Comparison of ENCODE assay signal across 26 cellular contexts in genomic region chr2:52428224-52428623, GRCh38.
A peak's percentile ranks its signal among the peaks of the same experiment; 100 is the strongest.
DNase-seq lines count a peak whose midpoint lies in the region; ATAC-seq, FAIRE-seq and TF ChIP-seq lines count a peak whose summit lies in the region.
"Had no signal": no experiment of that assay in that cellular context is flagged by ENCODE, and none has a peak within 500 bp of the region (broad histone marks: within the 10 kb centered on the region; RNA-seq: fewer than 3 reads in every experiment).

No MANE protein-coding gene starts in this region.

- H2BK12ac ChIP-seq in H9 (ENCODE audit: insufficient read length, low read depth, low read length): no peak overlapping the region
- H2BK12ac ChIP-seq in H1 (ENCODE audit: low read depth, low read length): peak overlapping the region; percentile 90; the same call in 1 of the 2 replicates

- H2BK120ac ChIP-seq in H9 (ENCODE audit: low read depth, low read length, poor library complexity, severe bottlenecking): no peak overlapping the region
- peak overlapping the region; percentile 87 for H2BK120ac ChIP-seq in H1 (replicated peaks; ENCODE audit: low read depth, low read length)
- no peak overlapping the region for H2BK120ac ChIP-seq in mesendoderm (ENCODE audit: low read depth, low read length)

- H3K36me3 ChIP-seq in H1 (ENCODE audit: control insufficient read depth in 2 of 4, insufficient read depth in 4 of 4, low read length in 3 of 4): no peaks in the 10 kb centered on the region
- H3K36me3 ChIP-seq in mesendoderm (ENCODE audit: control insufficient read depth, insufficient read depth, low read length): no peaks in the 10 kb centered on the region
- no peaks in the 10 kb centered on the region for H3K36me3 ChIP-seq in pancreas
- H3K36me3 ChIP-seq: MG63 had no signal

- H3K9me3 ChIP-seq in H9 (ENCODE audit: control insufficient read depth, low read depth, low read length) (no peaks in the 10 kb centered on the region), H1 (ENCODE audit: insufficient read depth in 2 of 2, low read depth in 1 of 2, low read length in 1 of 2) (no peaks in the 10 kb centered on the region), pancreas (no peaks in the 10 kb centered on the region)
- H3K9me3 ChIP-seq: MG63, SK-N-SH had no signal

- WGBS in H9 (ENCODE audit: extremely low coverage, insufficient read length, low lambda C conversion rate): no CpG with 5 or more reads among the region's 2 CpGs
- WGBS in H1 (ENCODE audit: extremely low coverage in 1 of 2, insufficient coverage in 1 of 2, insufficient read length in 1 of 2, insufficient replicate concordance in 2 of 2, low coverage in 1 of 2, low lambda C conversion rate in 2 of 2, missing lambda C conversion rate in 1 of 2), 2 experiments: 62% methylated on average over 2 of the region's 2 CpGs; no CpG with 5 or more reads in 1 of the 2 experiments
- no CpG with 5 or more reads among the region's 2 CpGs for WGBS in mesendoderm (ENCODE audit: extremely low coverage, insufficient coverage, low lambda C conversion rate)
- 91 to 93% methylated on average over 2 of the region's 2 CpGs for WGBS in pancreas, 2 donors

- FAIRE-seq in H1 (lab: Jason Lieb, UNC) (peak; percentile 13), pancreas (lab: Jason Lieb, UNC) (no peak)
- FAIRE-seq: G401.6, HTR-8/SVneo had no signal

- CTCF ChIA-PET in H1 (lab: Charles Lee; ENCODE audit: partially characterized antibody): interaction anchor here (1.4 kb wide), 1 partner anchor 12 kb away, joined by 4 read pairs; no protein-coding TSS in a partner anchor

- H3K4me3 ChIP-seq in H1 (ENCODE audit: extremely low read depth in 1 of 4, insufficient read depth in 2 of 4, low read depth in 3 of 4, low read length in 4 of 4): no peak overlapping the region
- no peak overlapping the region for H3K4me3 ChIP-seq in mesendoderm (ENCODE audit: low read length)
- H3K4me3 ChIP-seq in pancreas: no peak overlapping the region
- H3K4me3 ChIP-seq: GM23248, MG63 had no signal

- H3K18ac ChIP-seq in H9 (ENCODE audit: insufficient read length, low read depth, low read length) (no peak overlapping the region), H1 (ENCODE audit: extremely low read depth, low read length) (no peak overlapping the region), mesendoderm (ENCODE audit: low read length) (no peak overlapping the region)

- peaks cover 15 to 18% of the 10 kb centered on the region in 2 experiments for H3K4me1 Mint-ChIP-seq in H9
- H3K4me1 Mint-ChIP-seq in stimulated activated memory B cell treated with anti-CD40 and anti-IgM and Interleukin-4, amounts not matched to agents 10 μg/mL and 1 μg/mL and 100 μg/mL, for 72 hours: no peaks in the 10 kb centered on the region
- H3K4me1 Mint-ChIP-seq: CD4-positive, alpha-beta memory T cell had no signal

- H3K56ac ChIP-seq in H9 (ENCODE audit: insufficient read length, low read depth, low read length) (no peak overlapping the region), H1 (replicated peaks; ENCODE audit: insufficient read length, low read depth, low read length) (no peak overlapping the region), mesendoderm (ENCODE audit: low read length) (peak overlapping the region; percentile 60)

- no peaks in the 10 kb centered on the region; a peak in 2 of 5 replicates for H3K9me3 Mint-ChIP-seq in H9
- H3K9me3 Mint-ChIP-seq in stimulated activated memory B cell treated with anti-CD40 and anti-IgM and Interleukin-4, amounts not matched to agents 10 μg/mL and 1 μg/mL and 100 μg/mL, for 72 hours: peaks cover 4% of the 10 kb centered on the region

- TF ChIP-seq POLR2A in H1 (IDR thresholded peaks at IDR 0.05; ENCODE audit: control extremely low read depth in 1 of 2, low read depth in 2 of 2, low read length in 2 of 2): no peak

- H2AFZ ChIP-seq in H9 (ENCODE audit: low read length) (no peak overlapping the region), H1 (ENCODE audit: low read length) (peak overlapping the region; percentile 97)
- H2AFZ ChIP-seq: GM23248 had no signal

- H3T11ph ChIP-seq in H9 (ENCODE audit: low read length): no peak overlapping the region

- peak; percentile 39 to 56; a peak in 3 of 4 replicates for TF ChIP-seq RAD21 in H1 (IDR thresholded peaks at IDR 0.05 in 1 of 2, conservative IDR thresholded peaks at IDR 0.05 in 1 of 2; ENCODE audit: low read depth in 2 of 2, low read length in 2 of 2)

- no peak overlapping the region for H4K8ac ChIP-seq in H9 (replicated peaks; ENCODE audit: insufficient read length, low read depth, low read length)
- peak overlapping the region; percentile 68; the same call in 1 of the 2 replicates for H4K8ac ChIP-seq in H1 (ENCODE audit: extremely low read depth, insufficient read depth, low read length)
- H4K8ac ChIP-seq in mesendoderm (ENCODE audit: low read depth, low read length): no peak overlapping the region

- H3K27ac ChIP-seq in H9 (ENCODE audit: insufficient read length, low read depth, low read length) (no peak overlapping the region), H1 (ENCODE audit: low read depth, low read length) (no peak overlapping the region), mesendoderm (ENCODE audit: low read depth, low read length) (no peak overlapping the region), pancreas (no peak overlapping the region)
- H3K27ac ChIP-seq: GM23248 had no signal

- TF ChIP-seq CTCF in H9 (conservative IDR thresholded peaks at IDR 0.05) (peak; percentile 59), H1 (IDR thresholded peaks at IDR 0.05; ENCODE audit: control extremely low read depth in 1 of 3, insufficient read depth in 1 of 3, low read depth in 1 of 3, low read length in 3 of 3) (peak; percentile 23 to 30 (median 30); a peak in 3 of 4 replicates), pancreas (IDR thresholded peaks at IDR 0.05) (no peak)

- H3K27ac Mint-ChIP-seq in H9: peak overlapping the region; percentile 19 to 76 (median 41)
- H3K27ac Mint-ChIP-seq in stimulated activated memory B cell treated with anti-CD40 and anti-IgM and Interleukin-4, amounts not matched to agents 10 μg/mL and 1 μg/mL and 100 μg/mL, for 72 hours: no peak overlapping the region
- H3K27ac Mint-ChIP-seq: CD4-positive, alpha-beta memory T cell had no signal

- no peak overlapping the region for H4K91ac ChIP-seq in H9 (ENCODE audit: insufficient read length, low read depth, low read length)
- peak overlapping the region; percentile 93 for H4K91ac ChIP-seq in H1 (replicated peaks; ENCODE audit: insufficient read length, low read length)

- H3K23me2 ChIP-seq in H9 (ENCODE audit: insufficient read length, low read depth, low read length, poor library complexity, severe bottlenecking) (no peaks in the 10 kb centered on the region), H1 (ENCODE audit: low read depth, low read length) (no peaks in the 10 kb centered on the region; the same call in 1 of the 2 replicates)

- no peak overlapping the region for H3K4me2 ChIP-seq in H9 (ENCODE audit: insufficient read depth, insufficient read length, low read length)
- no peak overlapping the region for H3K4me2 ChIP-seq in H1 (ENCODE audit: insufficient read depth in 1 of 2, low read depth in 2 of 2, low read length in 2 of 2)
- H3K4me2 ChIP-seq in mesendoderm (ENCODE audit: low read length): no peak overlapping the region
- H3K4me2 ChIP-seq: SK-N-SH had no signal

- H4K20me1 ChIP-seq in H9 (ENCODE audit: control insufficient read depth, insufficient read depth, insufficient read length) (no peaks in the 10 kb centered on the region), H1 (replicated peaks in 1 of 2; ENCODE audit: control insufficient read depth in 1 of 2, insufficient read depth in 2 of 2, low read length in 2 of 2) (no peaks in the 10 kb centered on the region)

- H3K4me3 Mint-ChIP-seq in H9: no peak overlapping the region
- no peak overlapping the region for H3K4me3 Mint-ChIP-seq in stimulated activated memory B cell treated with anti-CD40 and anti-IgM and Interleukin-4, amounts not matched to agents 10 μg/mL and 1 μg/mL and 100 μg/mL, for 72 hours
- H3K4me3 Mint-ChIP-seq: CD4-positive, alpha-beta memory T cell had no signal

- H3K23ac ChIP-seq in H9 (ENCODE audit: insufficient read length, low read depth, low read length) (no peak overlapping the region), H1 (ENCODE audit: insufficient read length) (no peak overlapping the region), mesendoderm (ENCODE audit: low read length) (no peak overlapping the region)

- H3K9ac ChIP-seq in H9 (ENCODE audit: extremely low read depth, insufficient read length, low read length) (no peak overlapping the region), H1 (replicated peaks in 1 of 4; ENCODE audit: extremely low read depth in 1 of 4, low read depth in 3 of 4, low read length in 3 of 4) (no peak overlapping the region), mesendoderm (ENCODE audit: low read length) (no peak overlapping the region)
- H3K9ac ChIP-seq: GM23248, SK-N-SH had no signal

- H3K14ac ChIP-seq in H9 (ENCODE audit: insufficient read depth, low read length) (no peak overlapping the region), H1 (ENCODE audit: insufficient read length) (no peak overlapping the region)

- peak; percentile 50 for ATAC-seq in stimulated activated memory B cell treated with anti-CD40 and anti-IgM and Interleukin-4, amounts not matched to agents 10 μg/mL and 1 μg/mL and 100 μg/mL, for 72 hours
- no peak for ATAC-seq in pancreas
- ATAC-seq in HG02571 (IDR thresholded peaks at IDR 0.05; ENCODE audit: unreplicated experiment): no peak
- ATAC-seq: HCT116, PC-3 had no signal

- H2BK5ac ChIP-seq in H9 (ENCODE audit: insufficient read length, low read length): no peak overlapping the region
- H2BK5ac ChIP-seq in H1 (ENCODE audit: low read depth, low read length): peak overlapping the region; percentile 32; the same call in 1 of the 2 replicates
- H2BK5ac ChIP-seq in mesendoderm (ENCODE audit: low read length): no peak overlapping the region

- H4K5ac ChIP-seq in H9 (ENCODE audit: insufficient read length, low read depth, low read length) (no peak overlapping the region), H1 (ENCODE audit: insufficient read length, low read depth, low read length) (peak overlapping the region; percentile 37), mesendoderm (ENCODE audit: low read length) (no peak overlapping the region)

- H3K4ac ChIP-seq in H9 (ENCODE audit: low read depth, low read length): no peak overlapping the region
- peak overlapping the region; percentile 85 for H3K4ac ChIP-seq in H1 (replicated peaks; ENCODE audit: insufficient read length, low read depth, low read length)
- H3K4ac ChIP-seq in mesendoderm (ENCODE audit: low read depth, low read length): no peak overlapping the region

- POLR2A ChIA-PET in H1 (lab: Charles Lee; ENCODE audit: partially characterized antibody): no interaction called here

- peaks cover 3 to 7% (median 4%) of the 10 kb centered on the region in 3 experiments; a peak in 2 of 7 replicates for H3K36me3 Mint-ChIP-seq in H9 (ENCODE audit: insufficient read depth in 1 of 3, low read depth in 3 of 3)
- no peaks in the 10 kb centered on the region for H3K36me3 Mint-ChIP-seq in stimulated activated memory B cell treated with anti-CD40 and anti-IgM and Interleukin-4, amounts not matched to agents 10 μg/mL and 1 μg/mL and 100 μg/mL, for 72 hours
- H3K36me3 Mint-ChIP-seq: CD4-positive, alpha-beta memory T cell had no signal

- H2BK15ac ChIP-seq in H9 (ENCODE audit: low read depth, low read length) (no peak overlapping the region), H1 (ENCODE audit: low read length) (no peak overlapping the region), mesendoderm (replicated peaks; ENCODE audit: low read depth) (no peak overlapping the region)

- H3K27me3 ChIP-seq in H9 (ENCODE audit: insufficient read depth, low read length): no peaks in the 10 kb centered on the region
- H3K27me3 ChIP-seq in H1 (replicated peaks in 1 of 4; ENCODE audit: control insufficient read depth in 3 of 4, extremely low read depth in 1 of 4, insufficient read depth in 3 of 4, low read length in 3 of 4): no peaks in the 10 kb centered on the region
- no peaks in the 10 kb centered on the region for H3K27me3 ChIP-seq in mesendoderm (ENCODE audit: insufficient read depth, low read length, poor library complexity)
- no peaks in the 10 kb centered on the region for H3K27me3 ChIP-seq in pancreas
- H3K27me3 ChIP-seq: MG63 had no signal

- no peaks in the 10 kb centered on the region; the same call in 1 of the 2 replicates for H3K27me3 Mint-ChIP-seq in H9 (ENCODE audit: low read depth)
- H3K27me3 Mint-ChIP-seq in stimulated activated memory B cell treated with anti-CD40 and anti-IgM and Interleukin-4, amounts not matched to agents 10 μg/mL and 1 μg/mL and 100 μg/mL, for 72 hours: no peaks in the 10 kb centered on the region
- H3K27me3 Mint-ChIP-seq: CD4-positive, alpha-beta memory T cell had no signal

- H3K4me1 ChIP-seq in H9 (ENCODE audit: insufficient read depth, low read length) (no peaks in the 10 kb centered on the region), H1 (replicated peaks in 1 of 4; ENCODE audit: control insufficient read depth in 3 of 4, insufficient read depth in 4 of 4, low read length in 3 of 4) (peaks cover 0 to 3% (median 1%) of the 10 kb centered on the region in 4 experiments; a peak in 3 of 7 replicates), mesendoderm (ENCODE audit: control insufficient read depth, low read depth, low read length) (no peaks in the 10 kb centered on the region), pancreas (peaks cover 0 to 3% (median 0%) of the 10 kb centered on the region in 3 donors)

- no peak for TF ChIP-seq EP300 in H1 (IDR thresholded peaks at IDR 0.05; ENCODE audit: borderline replicate concordance in 1 of 2, low read depth in 2 of 2, low read length in 2 of 2)

- DNase-seq in H9 (peak; percentile 50), H1 (ENCODE audit: low read depth in 1 of 2, low spot score in 2 of 2) (no peak), mesendoderm (peak; percentile 51), pancreas (no peak), cerebellar nuclear complex (lab: John Stamatoyannopoulos, UW) (no peak)
- DNase-seq: C1 segment of cervical spinal cord; CD4-positive, alpha-beta memory T cell; COR-L47; DMS53; GM23248; KBM-7; MG63; NCI-H1105 treated with DMSO at 0.1 percent for 48 hours; NCI-H146; NCI-H1930; NCI-H2107; NCI-H446; NCI-H524 treated with DMSO at 0.1 percent for 48 hours; NCI-H774; PC-3; SK-N-SH had no signal

- H2BK20ac ChIP-seq in H9 (ENCODE audit: low read depth, low read length, poor library complexity, severe bottlenecking): no peak overlapping the region
- H2BK20ac ChIP-seq in H1 (ENCODE audit: low read length): 0 out of 2 replicates have a peak overlapping the region, but pooled peaks have one; percentile 66

- no peaks in the 10 kb centered on the region for H3K79me2 ChIP-seq in H9 (ENCODE audit: insufficient read depth, low read length)
- no peaks in the 10 kb centered on the region for H3K79me2 ChIP-seq in H1 (ENCODE audit: control insufficient read depth in 1 of 2, insufficient read depth in 2 of 2, low read length in 2 of 2)
- no peaks in the 10 kb centered on the region for H3K79me2 ChIP-seq in mesendoderm (ENCODE audit: control insufficient read depth, insufficient read depth, low read length)

- intact Hi-C loops in pancreas (cut with DNase I): no loop called here

- H3K79me1 ChIP-seq in H9 (ENCODE audit: insufficient read depth, low read depth, low read length, poor library complexity, severe bottlenecking) (no peaks in the 10 kb centered on the region), H1 (ENCODE audit: low read depth, low read length) (no peaks in the 10 kb centered on the region), mesendoderm (ENCODE audit: low read length) (no peaks in the 10 kb centered on the region)

- H2AK5ac ChIP-seq in H9 (ENCODE audit: insufficient read length, low read length) (no peak overlapping the region), H1 (ENCODE audit: low read depth, low read length) (no peak overlapping the region), mesendoderm (ENCODE audit: low read length) (no peak overlapping the region)

Comparison
In these comparisons a context has a peak if more than half of its experiments do, and no peak if none do; other contexts are left out.
1. DNase-seq: peak in H9 (single experiment) and mesendoderm (single experiment); none in H1 (0 of 2), pancreas (0 of 6) and cerebellar nuclear complex (0 of 2).
2. CTCF ChIP-seq: peak in H9 (single experiment) and H1 (3 of 3); none in pancreas (0 of 4).